Comparison of ENCODE assay signal across 24 cellular contexts in genomic region chr22:19460036-19460435, GRCh38.
"Had no signal": no experiment of that assay in that cellular context is flagged by ENCODE, and none has a peak within 500 bp of the region (broad histone marks: within the 10 kb centered on the region; RNA-seq: fewer than 3 reads in every experiment).

No MANE protein-coding gene starts in this region.

- H3K27ac ChIP-seq: neural progenitor cell, ovary, parathyroid adenoma, psoas muscle, right lobe of liver, sigmoid colon, stomach, thoracic aorta, thyroid gland, tibial nerve, upper lobe of left lung, vagina had no signal

- H2AFZ ChIP-seq: neural progenitor cell, parathyroid adenoma had no signal

- H3K36me3 ChIP-seq: neural progenitor cell, ovary had no signal

- DNase-seq: natural killer cell; occipital lobe; ovary; posterior cingulate gyrus; psoas muscle; right cardiac atrium; right lobe of liver; sigmoid colon; small intestine; stimulated activated CD4-positive, alpha-beta T cell treated with anti-CD3 and anti-CD28 coated beads, Interleukin-15, amount 100 ng/mL, for 24 hours; stimulated activated CD4-positive, alpha-beta T cell treated with anti-CD3 and anti-CD28 coated beads, Interleukin-2, amount 100 ng/mL, for 24 hours; stimulated activated CD4-positive, alpha-beta T cell treated with anti-CD3 and anti-CD28 coated beads, Interleukin-2, amount 100 ng/mL, for 48 hours; stimulated activated CD4-positive, alpha-beta T cell treated with anti-CD3 and anti-CD28 coated beads, Interleukin-4, amount 100 ng/mL, for 24 hours; stimulated activated naive B cell treated with anti-CD40 and anti-IgM and Interleukin-4, amounts not matched to agents 10 μg/mL and 1 μg/mL and 100 μg/mL, for 72 hours; stimulated activated naive CD4-positive, alpha-beta T cell treated with Interleukin-2 at 50 U/mL for 16 hours; stomach; thyroid gland; trophoblast cell; upper lobe of left lung had no signal

- H3K27me3 ChIP-seq: neural progenitor cell, ovary, right lobe of liver, sigmoid colon, stomach, thyroid gland, tibial nerve, upper lobe of left lung, vagina had no signal

- H3K9ac ChIP-seq: neural progenitor cell, parathyroid adenoma had no signal

- H3K4me1 ChIP-seq: neural progenitor cell, parathyroid adenoma, psoas muscle, right lobe of liver, sigmoid colon, stomach, thyroid gland, tibial nerve, upper lobe of left lung, vagina had no signal

- H3K4me3 ChIP-seq: neural progenitor cell, ovary, psoas muscle, right lobe of liver, sigmoid colon, stomach, thoracic aorta, thyroid gland, tibial nerve, upper lobe of left lung, vagina had no signal

- H3K4me2 ChIP-seq: neural progenitor cell had no signal

- H3K9me3 ChIP-seq: ovary, psoas muscle, right lobe of liver, sigmoid colon, stomach, thoracic aorta, thyroid gland, tibial nerve, upper lobe of left lung, vagina had no signal
